8 cellular contexts compared by ENCODE assay signal in the genomic region with DNA sequence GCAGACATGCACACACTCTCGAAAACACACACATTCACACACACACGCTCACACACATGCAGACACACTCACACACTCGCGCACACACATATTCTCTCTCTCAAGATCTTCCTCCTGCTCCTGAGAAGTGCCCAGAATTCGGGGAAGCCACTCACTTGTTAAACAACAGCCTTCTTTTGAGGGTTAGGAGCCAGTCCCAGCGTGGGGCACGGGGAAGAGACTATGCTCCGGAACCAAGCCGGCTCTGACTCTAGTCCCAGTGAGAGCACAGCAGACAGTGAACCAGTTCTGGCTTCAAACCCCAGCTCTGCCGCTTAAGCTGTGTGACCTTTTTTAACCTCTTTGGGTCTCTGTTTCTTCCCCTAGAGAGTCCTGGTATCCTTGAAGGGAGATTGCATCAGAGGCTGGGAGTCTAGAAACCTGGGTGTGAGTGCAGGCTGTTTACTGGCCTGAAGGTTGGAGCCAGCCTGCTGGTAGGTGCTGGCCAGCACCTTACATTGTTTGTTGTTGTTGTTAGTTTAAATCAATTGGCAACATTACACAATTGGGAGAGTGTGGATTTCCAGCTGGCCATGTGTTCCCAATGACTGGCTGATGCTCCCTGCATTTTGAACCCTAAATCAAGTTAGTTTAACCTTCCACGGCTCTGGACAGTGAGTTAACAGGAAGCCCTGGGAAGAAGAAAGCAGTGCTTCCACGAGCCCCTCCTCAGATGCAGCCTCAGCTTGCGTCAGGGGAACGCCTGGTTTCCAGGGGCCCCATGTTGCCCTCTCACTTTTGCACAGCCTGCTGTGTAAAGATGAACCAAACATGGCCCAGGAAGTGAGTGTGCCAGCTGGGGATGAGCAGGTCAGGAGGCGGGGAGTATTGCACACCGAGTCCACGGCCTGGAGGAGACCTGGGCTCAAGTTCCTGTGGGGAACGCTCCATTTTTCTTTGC.
DNase-seq lines count a peak whose midpoint lies in the region; ATAC-seq and TF ChIP-seq lines count a peak whose summit lies in the region.

No MANE protein-coding gene starts in this region.

- no peak for DNase-seq in GM10266 (ENCODE audit: extremely low spot score)
- DNase-seq in iPS-NIHi11 (ENCODE audit: low spot score): peak; percentile 33
- peak; percentile 75 for DNase-seq in smooth muscle cell of the brain vasculature (ENCODE audit: low read depth, low spot score)
- DNase-seq in T-helper 2 cell treated with Interferon-gamma antibody and Interleukin-4, amounts not matched to agents 5 μg/mL and 100 μg/mL, for 36 hours (ENCODE audit: low spot score): no peak
- no peak for DNase-seq in central memory CD4-positive, alpha-beta T cell
- DNase-seq in stimulated activated naive CD4-positive, alpha-beta T cell treated with Interleukin-2 at 50 U/mL for 16 hours (lab: John Stamatoyannopoulos, UW): no peak

- H3K27me3 Mint-ChIP-seq in T-helper 2 cell treated with Interferon-gamma antibody and Interleukin-4, amounts not matched to agents 5 μg/mL and 100 μg/mL, for 36 hours (ENCODE audit: low read depth): peaks cover 5% of the 10 kb centered on the region

- H3K27ac ChIP-seq in adipose tissue (ENCODE audit: low read depth, low read length): peak overlapping the region; percentile 41

- no peak for ATAC-seq in GM19035 (IDR thresholded peaks at IDR 0.05; ENCODE audit: unreplicated experiment)

- TF ChIP-seq CTCF in GM10266 (IDR thresholded peaks at IDR 0.05; ENCODE audit: control insufficient read depth, insufficient read depth, low read depth, missing control alignments): peak; percentile 5

- peaks cover 5% of the 10 kb centered on the region for H3K4me1 Mint-ChIP-seq in T-helper 2 cell treated with Interferon-gamma antibody and Interleukin-4, amounts not matched to agents 5 μg/mL and 100 μg/mL, for 36 hours (ENCODE audit: low read depth)

- no peak overlapping the region for H3K27ac Mint-ChIP-seq in T-helper 2 cell treated with Interferon-gamma antibody and Interleukin-4, amounts not matched to agents 5 μg/mL and 100 μg/mL, for 36 hours

- H3K36me3 Mint-ChIP-seq in T-helper 2 cell treated with Interferon-gamma antibody and Interleukin-4, amounts not matched to agents 5 μg/mL and 100 μg/mL, for 36 hours (ENCODE audit: low read depth): no peaks in the 10 kb centered on the region

- H3K9me3 Mint-ChIP-seq in T-helper 2 cell treated with Interferon-gamma antibody and Interleukin-4, amounts not matched to agents 5 μg/mL and 100 μg/mL, for 36 hours: no peaks in the 10 kb centered on the region

- H3K4me3 Mint-ChIP-seq in T-helper 2 cell treated with Interferon-gamma antibody and Interleukin-4, amounts not matched to agents 5 μg/mL and 100 μg/mL, for 36 hours: no peak overlapping the region

- 34 to 51% (median 46%) methylated on average over 18 of the region's 18 CpGs for WGBS in adipose tissue, 3 donors

Comparison
In these comparisons a context has a peak if more than half of its experiments do, and no peak if none do; other contexts are left out.
1. DNase-seq: peak in iPS-NIHi11 (single experiment) and smooth muscle cell of the brain vasculature (single experiment); none in GM10266 (single experiment), T-helper 2 cell treated with Interferon-gamma antibody and Interleukin-4, amounts not matched to agents 5 μg/mL and 100 μg/mL, for 36 hours (single experiment), central memory CD4-positive, alpha-beta T cell (single experiment) and stimulated activated naive CD4-positive, alpha-beta T cell treated with Interleukin-2 at 50 U/mL for 16 hours (single experiment).